13 cellular contexts compared by ENCODE assay signal in genomic region chr11:96197221-96197620, GRCh38.
DNase-seq lines count a peak whose midpoint lies in the region; ATAC-seq and TF ChIP-seq lines count a peak whose summit lies in the region.
"Had no signal": no experiment of that assay in that cellular context is flagged by ENCODE, and none has a peak within 500 bp of the region (broad histone marks: within the 10 kb centered on the region; RNA-seq: fewer than 3 reads in every experiment).

No MANE protein-coding gene starts in this region.

- TF ChIP-seq EP300 in upper lobe of left lung (IDR thresholded peaks at IDR 0.05) = no peak

- ATAC-seq in activated B cell treated with CpG ODN at 0.5 μM for 24 hours (ENCODE audit: low read depth) (no peak), upper lobe of left lung (ENCODE audit: low FRiP score in 2 of 2) (no peak), GM21717 (IDR thresholded peaks at IDR 0.05; ENCODE audit: unreplicated experiment) (no peak)
- ATAC-seq in stimulated activated effector memory CD8-positive, alpha-beta T cell treated with anti-CD3 and anti-CD28 coated beads, Interleukin-12 subunit alpha, Interleukin-12 subunit beta, amount 100 ng/mL, for 72 hours = no peak

- H3K9me3 Mint-ChIP-seq in activated T-cell treated with anti-CD3 and anti-CD28 coated beads, Interleukin-2, amount 50 U/mL, for 24 hours = peaks cover 9% of the 10 kb centered on the region
- H3K9me3 Mint-ChIP-seq in activated B cell treated with CpG ODN at 0.5 μM for 24 hours = no peaks in the 10 kb centered on the region
- no peaks in the 10 kb centered on the region for H3K9me3 Mint-ChIP-seq in stimulated activated effector memory CD8-positive, alpha-beta T cell treated with anti-CD3 and anti-CD28 coated beads, Interleukin-12 subunit alpha, Interleukin-12 subunit beta, amount 100 ng/mL, for 72 hours

- H3K27me3 ChIP-seq in iPS-20b (ENCODE audit: insufficient read depth, low read length) (no peaks in the 10 kb centered on the region), upper lobe of left lung (no peaks in the 10 kb centered on the region)

- no peak for TF ChIP-seq CTCF in activated B cell treated with CpG ODN at 0.5 μM for 24 hours (IDR thresholded peaks at IDR 0.05)
- TF ChIP-seq CTCF in upper lobe of left lung (IDR thresholded peaks at IDR 0.05) = no peak

- peak overlapping the region; percentile 19; the same call in 1 of the 2 replicates for H3K9ac ChIP-seq in iPS-20b (ENCODE audit: low read depth, low read length)

- peak overlapping the region; percentile 99 for H3K27ac Mint-ChIP-seq in activated T-cell treated with anti-CD3 and anti-CD28 coated beads, Interleukin-2, amount 50 U/mL, for 24 hours
- peak overlapping the region; percentile 78 for H3K27ac Mint-ChIP-seq in activated B cell treated with CpG ODN at 0.5 μM for 24 hours
- peak overlapping the region; percentile 92 for H3K27ac Mint-ChIP-seq in stimulated activated effector memory CD8-positive, alpha-beta T cell treated with anti-CD3 and anti-CD28 coated beads, Interleukin-12 subunit alpha, Interleukin-12 subunit beta, amount 100 ng/mL, for 72 hours

- no peak for TF ChIP-seq POLR2A in upper lobe of left lung (IDR thresholded peaks at IDR 0.05)

- H3K4me1 Mint-ChIP-seq in activated T-cell treated with anti-CD3 and anti-CD28 coated beads, Interleukin-2, amount 50 U/mL, for 24 hours (ENCODE audit: low read depth) = peaks cover 89% of the 10 kb centered on the region
- peaks cover 65% of the 10 kb centered on the region for H3K4me1 Mint-ChIP-seq in activated B cell treated with CpG ODN at 0.5 μM for 24 hours
- peaks cover 64% of the 10 kb centered on the region for H3K4me1 Mint-ChIP-seq in stimulated activated effector memory CD8-positive, alpha-beta T cell treated with anti-CD3 and anti-CD28 coated beads, Interleukin-12 subunit alpha, Interleukin-12 subunit beta, amount 100 ng/mL, for 72 hours

- H3K36me3 ChIP-seq in iPS-20b (ENCODE audit: insufficient read depth, low read depth, low read length) (no peaks in the 10 kb centered on the region), upper lobe of left lung (no peaks in the 10 kb centered on the region)

- intact Hi-C loops in activated B cell treated with CpG ODN at 0.5 μM for 24 hours (cut with micrococcal nuclease) (loop anchor here (1.0 to 2.0 kb wide), 2 partner anchors 9 to 70 kb away; no protein-coding TSS in a partner anchor), head of caudate nucleus (cut with DNase I) (no loop called here)

- H3K4me3 Mint-ChIP-seq in activated T-cell treated with anti-CD3 and anti-CD28 coated beads, Interleukin-2, amount 50 U/mL, for 24 hours = no peak overlapping the region
- peak overlapping the region; percentile 48 for H3K4me3 Mint-ChIP-seq in activated B cell treated with CpG ODN at 0.5 μM for 24 hours
- H3K4me3 Mint-ChIP-seq in stimulated activated effector memory CD8-positive, alpha-beta T cell treated with anti-CD3 and anti-CD28 coated beads, Interleukin-12 subunit alpha, Interleukin-12 subunit beta, amount 100 ng/mL, for 72 hours = peak overlapping the region; percentile 13

- 0 out of 2 replicates have a peak overlapping the region, but pooled peaks have one; percentile 13 for H3K4me3 ChIP-seq in iPS-20b (ENCODE audit: low read length)
- no peak overlapping the region for H3K4me3 ChIP-seq in upper lobe of left lung

- H3K9me3 ChIP-seq in iPS-20b (ENCODE audit: insufficient read depth, low read depth, low read length) (no peaks in the 10 kb centered on the region), upper lobe of left lung (no peaks in the 10 kb centered on the region)

- no peaks in the 10 kb centered on the region for H3K27me3 Mint-ChIP-seq in activated T-cell treated with anti-CD3 and anti-CD28 coated beads, Interleukin-2, amount 50 U/mL, for 24 hours
- H3K27me3 Mint-ChIP-seq in activated B cell treated with CpG ODN at 0.5 μM for 24 hours = no peaks in the 10 kb centered on the region

- WGBS in upper lobe of left lung, 2 donors = 81 to 91% methylated on average over 2 of the region's 2 CpGs

- peaks cover 53% of the 10 kb centered on the region for H3K4me1 ChIP-seq in iPS-20b (ENCODE audit: insufficient read depth, low read length)
- peaks cover 28 to 50% (median 41%) of the 10 kb centered on the region in 4 donors for H3K4me1 ChIP-seq in upper lobe of left lung

- DNase-seq in activated T-cell treated with anti-CD3 and anti-CD28 coated beads, Interleukin-2, amount 50 U/mL, for 24 hours = no peak
- no peak for DNase-seq in activated T-cell treated with anti-CD3 and anti-CD28 coated beads, Interleukin-2, amount 50 U/mL, for 48 hours
- DNase-seq in activated B cell treated with CpG ODN at 0.5 μM for 24 hours (no peak), upper lobe of left lung (no peak), head of caudate nucleus (no peak)
- DNase-seq in stimulated activated effector memory CD8-positive, alpha-beta T cell treated with anti-CD3 and anti-CD28 coated beads, Interleukin-12 subunit alpha, Interleukin-12 subunit beta, amount 100 ng/mL, for 72 hours (ENCODE audit: low spot score in 2 of 2) = no peak
- DNase-seq: amygdala; effector CD4-positive, alpha-beta T cell; islet precursor cell; NCI-H1694; NCI-H82 had no signal

- peak overlapping the region; percentile 46 for H3K27ac ChIP-seq in iPS-20b (ENCODE audit: low read length)
- peak overlapping the region in 1 of 4 donors; percentile 23 for H3K27ac ChIP-seq in upper lobe of left lung

- H3K36me3 Mint-ChIP-seq in activated T-cell treated with anti-CD3 and anti-CD28 coated beads, Interleukin-2, amount 50 U/mL, for 24 hours (ENCODE audit: low read depth) = peaks cover 75% of the 10 kb centered on the region
- peaks cover 6% of the 10 kb centered on the region for H3K36me3 Mint-ChIP-seq in activated B cell treated with CpG ODN at 0.5 μM for 24 hours (ENCODE audit: low read depth)
- peaks cover 15% of the 10 kb centered on the region for H3K36me3 Mint-ChIP-seq in stimulated activated effector memory CD8-positive, alpha-beta T cell treated with anti-CD3 and anti-CD28 coated beads, Interleukin-12 subunit alpha, Interleukin-12 subunit beta, amount 100 ng/mL, for 72 hours

- CTCF ChIA-PET in activated B cell treated with CpG ODN at 0.5 μM for 24 hours (lab: Charles Lee) = interaction anchor here (1.0 to 1.6 kb wide), 2 partner anchors 47 to 145 kb away, joined by 3 to 4 read pairs; no protein-coding TSS in a partner anchor

- POLR2A ChIA-PET in activated B cell treated with CpG ODN at 0.5 μM for 24 hours (lab: Charles Lee) = interaction anchor here (0.7 to 1.2 kb wide), 4 partner anchors 8 to 64 kb away, joined by 3 to 4 read pairs (median 3); no protein-coding TSS in a partner anchor
